In the genomic region with DNA sequence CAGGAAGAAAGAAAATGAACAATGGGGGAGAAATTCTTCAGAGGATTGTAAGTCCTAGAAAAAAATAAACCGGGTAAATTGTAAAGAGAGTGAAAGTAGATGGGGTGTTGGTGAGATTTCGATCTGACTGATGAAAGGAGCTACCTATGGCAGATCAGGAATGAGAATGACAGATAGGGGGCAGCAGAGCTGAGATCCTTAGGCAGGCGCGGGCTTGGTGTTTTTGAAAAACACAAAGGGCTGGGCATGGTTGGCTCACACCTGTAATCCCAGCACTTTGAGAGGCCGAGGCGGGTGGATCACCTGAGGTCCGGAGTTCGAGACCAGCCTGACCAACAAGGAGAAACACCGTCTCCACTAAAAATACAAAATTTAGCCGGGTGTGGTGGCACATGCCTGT, we compare ENCODE assay signal across 1 cellular context.
TF ChIP-seq lines count a peak whose summit lies in the region.

No MANE protein-coding gene starts in this region.

TF ChIP-seq in HCT116, 20 proteins besides CTCF, POLR2A, EP300 and RAD21:
- no peak for TF ChIP-seq SRF (IDR thresholded peaks at IDR 0.05; ENCODE audit: low read depth)
- TF ChIP-seq, protein P1, sequence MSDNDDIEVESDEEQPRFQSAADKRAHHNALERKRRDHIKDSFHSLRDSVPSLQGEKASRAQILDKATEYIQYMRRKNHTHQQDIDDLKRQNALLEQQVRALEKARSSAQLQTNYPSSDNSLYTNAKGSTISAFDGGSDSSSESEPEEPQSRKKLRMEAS (IDR thresholded peaks at IDR 0.05): no peak
